ENCODE assay signal across 9 cellular contexts in the genomic region with DNA sequence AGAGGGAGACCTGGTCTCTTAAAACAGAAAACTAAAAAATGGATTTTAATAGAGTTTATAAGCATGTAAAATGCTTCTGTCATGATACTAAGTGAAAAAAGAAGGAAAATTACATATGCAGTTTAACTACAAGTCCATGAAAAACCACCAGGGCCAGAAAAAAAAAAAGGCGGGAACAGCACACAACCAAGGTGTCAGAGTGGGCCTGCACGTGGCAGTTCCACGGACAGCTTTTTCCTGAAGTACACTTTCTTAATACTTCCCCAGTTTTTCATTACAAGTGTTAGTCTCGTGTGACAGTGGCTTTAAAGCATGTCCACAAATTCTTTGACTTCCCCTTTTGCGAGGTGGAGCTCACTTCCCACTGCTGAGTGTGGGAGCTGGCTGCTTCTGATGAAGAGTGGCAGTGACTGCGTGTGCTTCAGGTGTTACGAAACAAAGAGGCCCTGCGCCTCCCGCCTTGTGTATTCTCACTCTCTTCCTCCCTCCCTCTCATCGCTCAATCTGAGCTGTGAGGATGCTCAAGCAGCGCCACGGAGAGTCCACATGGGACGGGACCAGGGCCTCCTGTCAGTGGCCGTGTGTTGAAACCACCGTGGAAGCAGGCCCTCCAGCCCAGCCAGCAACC. TPM values are rescaled to one million over a fixed set of nuclear protein-coding genes. Genes with fewer than 3 reads are reported as not detected.
DNase-seq lines count a peak whose midpoint lies in the region; ATAC-seq and TF ChIP-seq lines count a peak whose summit lies in the region.
"Had no signal": no experiment of that assay in that cellular context is flagged by ENCODE, and none has a peak within 500 bp of the region (broad histone marks: within the 10 kb centered on the region; RNA-seq: fewer than 3 reads in every experiment).

No MANE protein-coding gene starts in this region.

- H3K9ac ChIP-seq in mucosa of rectum (ENCODE audit: low read depth in 1 of 2, low read length in 2 of 2) = peak overlapping the region in 1 of 2 donors; percentile 52

- H3K4me1 ChIP-seq in PC-9 (replicated peaks; ENCODE audit: insufficient read depth) = no peaks in the 10 kb centered on the region
- peaks cover 25 to 26% of the 10 kb centered on the region in 2 donors for H3K4me1 ChIP-seq in mucosa of rectum (ENCODE audit: control insufficient read depth in 2 of 2, insufficient read depth in 2 of 2, low read length in 2 of 2)
- H3K4me1 ChIP-seq in upper lobe of right lung = peaks cover 55% of the 10 kb centered on the region

- no peak overlapping the region for H3K27ac Mint-ChIP-seq in progenitor cell of endocrine pancreas

- TF ChIP-seq CTCF in PC-9 (conservative IDR thresholded peaks at IDR 0.05) (no peak), dorsolateral prefrontal cortex (IDR thresholded peaks at IDR 0.05 in 54 of 56, conservative IDR thresholded peaks at IDR 0.05 in 2 of 56; ENCODE audit: low read depth in 1 of 56, partially characterized antibody in 56 of 56) (peak in 2 of 56 donors; percentile 8 to 18), upper lobe of right lung (IDR thresholded peaks at IDR 0.05) (no peak), progenitor cell of endocrine pancreas (IDR thresholded peaks at IDR 0.05; ENCODE audit: unreplicated experiment) (no peak)

- CTCF ChIA-PET in PC-9 (lab: Charles Lee) = no interaction called here

- H3F3A ChIP-seq in PC-9 (ENCODE audit: insufficient read depth, low read depth) = no peaks in the 10 kb centered on the region

- no peaks in the 10 kb centered on the region for H3K9me3 ChIP-seq in PC-9 (ENCODE audit: insufficient read depth, low read depth)
- H3K9me3 ChIP-seq in mucosa of rectum (ENCODE audit: control insufficient read depth in 2 of 2, low read length in 2 of 2) = no peaks in the 10 kb centered on the region
- H3K9me3 ChIP-seq in upper lobe of right lung = no peaks in the 10 kb centered on the region

- no peak overlapping the region for H3K4me2 ChIP-seq in PC-9

- H3K79me2 ChIP-seq in PC-9 (ENCODE audit: low read depth) = no peaks in the 10 kb centered on the region

- ATAC-seq in upper lobe of right lung (peak; percentile 57), HG03045 (IDR thresholded peaks at IDR 0.05; ENCODE audit: unreplicated experiment) (no peak), HG03095 (IDR thresholded peaks at IDR 0.05; ENCODE audit: unreplicated experiment) (no peak)

- no peaks in the 10 kb centered on the region for H3K36me3 ChIP-seq in PC-9 (ENCODE audit: low read depth)
- peaks cover 14 to 17% of the 10 kb centered on the region in 2 donors for H3K36me3 ChIP-seq in mucosa of rectum (ENCODE audit: control insufficient read depth in 2 of 2, insufficient read depth in 2 of 2, low read length in 2 of 2)
- H3K36me3 ChIP-seq in upper lobe of right lung = peaks cover 32% of the 10 kb centered on the region

- intact Hi-C loops in PC-9 (cut with micrococcal nuclease; ENCODE audit: unreplicated experiment) = loop anchor here (5.0 kb wide), 1 partner anchor 224 kb away; no protein-coding TSS in a partner anchor
- intact Hi-C loops in dorsolateral prefrontal cortex (cut with DNase I) = loop anchor here in 1 of 2 donors (5.0 to 10.0 kb wide), 2 partner anchors 69 to 141 kb away; a partner anchor contains a TSS
- intact Hi-C loops in upper lobe of right lung (cut with DNase I) = loop anchor here (10.0 kb wide), 1 partner anchor 221 kb away; no protein-coding TSS in a partner anchor

- DNase-seq in PC-9 (no peak), dorsolateral prefrontal cortex (peak in 8 of 10 donors; percentile 53 to 81 (median 68)), upper lobe of right lung (peak; percentile 74), progenitor cell of endocrine pancreas (ENCODE audit: low spot score, unreplicated experiment) (no peak)
- DNase-seq: activated CD4-positive, alpha-beta T cell treated with anti-CD3 and anti-CD28 coated beads for 48 hours had no signal

- H3K27me3 Mint-ChIP-seq in progenitor cell of endocrine pancreas = no peaks in the 10 kb centered on the region
- H3K27me3 Mint-ChIP-seq: central memory CD8-positive, alpha-beta T cell had no signal

- no peaks in the 10 kb centered on the region for H3K9me3 Mint-ChIP-seq in progenitor cell of endocrine pancreas (ENCODE audit: low read depth)
- H3K9me3 Mint-ChIP-seq: central memory CD8-positive, alpha-beta T cell had no signal

- no peaks in the 10 kb centered on the region for H3K9me2 ChIP-seq in PC-9 (ENCODE audit: insufficient read depth)

- no peak overlapping the region for H2AFZ ChIP-seq in PC-9

- H3K4me3 ChIP-seq in PC-9 (no peak overlapping the region), dorsolateral prefrontal cortex (peak overlapping the region in 2 of 59 donors; percentile 67 to 71), mucosa of rectum (ENCODE audit: low read length in 2 of 2) (no peak overlapping the region), upper lobe of right lung (no peak overlapping the region)

- no peak overlapping the region for H3K4me3 Mint-ChIP-seq in progenitor cell of endocrine pancreas (ENCODE audit: low read depth)
- H3K4me3 Mint-ChIP-seq: central memory CD8-positive, alpha-beta T cell had no signal

- H3K27me3 ChIP-seq in PC-9 (ENCODE audit: insufficient read depth, low read depth) (no peaks in the 10 kb centered on the region), dorsolateral prefrontal cortex (no peaks in the 10 kb centered on the region), mucosa of rectum (ENCODE audit: control insufficient read depth in 2 of 2, insufficient read depth in 2 of 2, low read length in 2 of 2) (no peaks in the 10 kb centered on the region), upper lobe of right lung (no peaks in the 10 kb centered on the region)

- peaks cover 4% of the 10 kb centered on the region for H3K4me1 Mint-ChIP-seq in progenitor cell of endocrine pancreas (ENCODE audit: low read depth)

- no peaks in the 10 kb centered on the region for H4K20me1 ChIP-seq in PC-9 (ENCODE audit: insufficient read depth)

- POLR2A ChIA-PET in PC-9 (lab: Charles Lee; ENCODE audit: unreplicated experiment) = no interaction called here

- BruUV-seq in PC-9 (replicated peaks; lab: Mats Ljungman, UMichigan) = TSS peak; percentile 13

- H3K27ac ChIP-seq in PC-9 = no peak overlapping the region
- H3K27ac ChIP-seq in dorsolateral prefrontal cortex = peak overlapping the region in 58 of 59 donors; percentile 43 to 99 (median 95)
- H3K27ac ChIP-seq in mucosa of rectum (ENCODE audit: low read depth in 2 of 2, low read length in 2 of 2) = peak overlapping the region; percentile 86 to 96
- peak overlapping the region; percentile 96 for H3K27ac ChIP-seq in upper lobe of right lung

- H3K36me3 Mint-ChIP-seq in progenitor cell of endocrine pancreas (ENCODE audit: insufficient read depth) = peaks cover 17% of the 10 kb centered on the region

RNA-seq across cellular contexts. Expression of a gene that starts 16.4 kb away (rescaled TPM):
- total RNA-seq in PC-9 (2021) (20.6 and 22.1 TPM in 2 replicates), dorsolateral prefrontal cortex (10 to 100 TPM; 22.1 to 52.4 (median 37.5) TPM), upper lobe of right lung (51.2 TPM), progenitor cell of endocrine pancreas (22.7 and 25.2 TPM in 2 replicates)

RNA-seq across cellular contexts. Expression of a gene that starts 46.3 kb away (rescaled TPM):
- total RNA-seq in PC-9 (2021) (23.7 and 23.9 TPM in 2 replicates), dorsolateral prefrontal cortex (10 to 100 TPM; 16.8 to 59.9 (median 32.5) TPM), upper lobe of right lung (24.8 TPM), progenitor cell of endocrine pancreas (81.1 and 83.3 TPM in 2 replicates)

Comparison
In these comparisons a context has a peak if more than half of its experiments do, and no peak if none do; other contexts are left out.
1. DNase-seq: peak in dorsolateral prefrontal cortex (8 of 10) and upper lobe of right lung (single experiment); none in PC-9 (0 of 2) and progenitor cell of endocrine pancreas (single experiment).